In the genomic region with DNA sequence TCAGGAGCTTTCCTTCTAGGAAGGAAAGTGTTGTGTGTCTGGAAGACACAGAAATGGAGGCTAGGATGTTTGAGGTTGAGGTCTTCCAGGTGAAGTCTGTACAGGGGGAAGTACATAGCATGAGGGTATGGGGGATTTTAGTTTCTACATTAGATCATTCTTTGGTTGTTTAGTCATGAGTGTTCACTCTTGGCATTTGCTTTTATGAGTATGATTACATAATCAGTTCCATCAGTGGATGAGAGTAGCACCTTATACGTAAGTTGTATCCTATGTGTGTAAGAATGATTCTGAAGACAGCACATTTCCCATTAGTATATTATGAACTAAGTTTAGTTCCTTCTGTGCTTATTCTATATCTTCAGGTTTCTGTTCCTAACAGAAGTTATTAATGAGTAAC, we compare ENCODE assay signal across 9 cellular contexts. TPM values are rescaled to one million over a fixed set of nuclear protein-coding genes. Genes with fewer than 3 reads are reported as not detected.
DNase-seq lines count a peak whose midpoint lies in the region; ATAC-seq and TF ChIP-seq lines count a peak whose summit lies in the region.
"Had no signal": no experiment of that assay in that cellular context is flagged by ENCODE, and none has a peak within 500 bp of the region (broad histone marks: within the 10 kb centered on the region; RNA-seq: fewer than 3 reads in every experiment).

No MANE protein-coding gene starts in this region.

- H3K36me3 Mint-ChIP-seq in activated T-helper 2 cell treated with anti-CD3 and anti-CD28 coated beads, Interferon-gamma antibody, Interleukin-2, Interleukin-4, amounts not matched to agents 10 μg/mL and 5 μg/mL and 100 μg/mL, durations not matched to agents 14 hours and 24 hours and 36 hours (ENCODE audit: low read depth), result peaks cover 15% of the 10 kb centered on the region

- H3K9me3 ChIP-seq in lower lobe of right lung (no peaks in the 10 kb centered on the region), transverse colon (no peaks in the 10 kb centered on the region), testis (no peaks in the 10 kb centered on the region)

- H3K4me1 Mint-ChIP-seq in activated T-helper 2 cell treated with anti-CD3 and anti-CD28 coated beads, Interferon-gamma antibody, Interleukin-2, Interleukin-4, amounts not matched to agents 10 μg/mL and 5 μg/mL and 100 μg/mL, durations not matched to agents 14 hours and 24 hours and 36 hours (ENCODE audit: low read depth), result peaks cover 60% of the 10 kb centered on the region

- WGBS in transverse colon (ENCODE audit: low coverage in 1 of 2), 2 donors, result 72 to 91% methylated on average over 1 of the region's 1 CpG
- 53 to 58% methylated on average over 1 of the region's 1 CpG for WGBS in testis, 2 donors

- H3K27ac ChIP-seq in lower lobe of right lung (no peak overlapping the region), transverse colon (peak overlapping the region in 1 of 4 donors; percentile 92), testis (no peak overlapping the region)

- H3K27ac Mint-ChIP-seq in activated T-helper 2 cell treated with anti-CD3 and anti-CD28 coated beads, Interferon-gamma antibody, Interleukin-2, Interleukin-4, amounts not matched to agents 10 μg/mL and 5 μg/mL and 100 μg/mL, durations not matched to agents 14 hours and 24 hours and 36 hours, result peak overlapping the region; percentile 66

- in situ Hi-C loops in transverse colon (cut with MboI; ENCODE audit: low pct_ligation_motif_present in 1 of 4, low pct_unique_long_range_greater_than_20kb in 1 of 4, low sequenced_read_pairs in 3 of 4), result loop anchor here in 1 of 4 donors (25.0 kb wide), 1 partner anchor 466 kb away; no protein-coding TSS in a partner anchor

- DNase-seq in AG10803 (ENCODE audit: low read depth) (peak; percentile 23), GM20000 (ENCODE audit: low spot score) (peak; percentile 56), lower lobe of right lung (no peak), transverse colon (no peak), testis (no peak), NOMO-1 treated with dmso at 0.1 percent for 144 hours (lab: John Stamatoyannopoulos, UW; ENCODE audit: unreplicated experiment) (no peak)
- no peak for DNase-seq in activated T-helper 2 cell treated with anti-CD3 and anti-CD28 coated beads, Interferon-gamma antibody, Interleukin-2, Interleukin-4, amounts not matched to agents 10 μg/mL and 5 μg/mL and 100 μg/mL, durations not matched to agents 14 hours and 24 hours and 36 hours (ENCODE audit: low spot score)
- no peak for DNase-seq in stimulated activated CD4-positive, alpha-beta T cell treated with anti-CD3 and anti-CD28 coated beads, Interleukin-15, amount 100 ng/mL, for 24 hours
- DNase-seq: amygdala had no signal

- peaks cover 15% of the 10 kb centered on the region for H3K27me3 Mint-ChIP-seq in activated T-helper 2 cell treated with anti-CD3 and anti-CD28 coated beads, Interferon-gamma antibody, Interleukin-2, Interleukin-4, amounts not matched to agents 10 μg/mL and 5 μg/mL and 100 μg/mL, durations not matched to agents 14 hours and 24 hours and 36 hours (ENCODE audit: low read depth)

- TF ChIP-seq CTCF in AG10803 (conservative IDR thresholded peaks at IDR 0.05; ENCODE audit: low read length), result no peak
- TF ChIP-seq CTCF in GM20000 (IDR thresholded peaks at IDR 0.05; ENCODE audit: extremely low read depth, missing control alignments), result no peak
- no peak for TF ChIP-seq CTCF in lower lobe of right lung (IDR thresholded peaks at IDR 0.05)
- TF ChIP-seq CTCF in transverse colon (IDR thresholded peaks at IDR 0.05), result no peak
- no peak for TF ChIP-seq CTCF in testis (IDR thresholded peaks at IDR 0.05)

- peaks cover 14% of the 10 kb centered on the region for H3K9me3 Mint-ChIP-seq in activated T-helper 2 cell treated with anti-CD3 and anti-CD28 coated beads, Interferon-gamma antibody, Interleukin-2, Interleukin-4, amounts not matched to agents 10 μg/mL and 5 μg/mL and 100 μg/mL, durations not matched to agents 14 hours and 24 hours and 36 hours

- no peak for ATAC-seq in lower lobe of right lung

- TF ChIP-seq EP300 in transverse colon (IDR thresholded peaks at IDR 0.05; ENCODE audit: low read depth), result no peak

- H3K36me3 ChIP-seq in lower lobe of right lung, result no peaks in the 10 kb centered on the region
- H3K36me3 ChIP-seq in transverse colon, result no peaks in the 10 kb centered on the region
- H3K36me3 ChIP-seq in testis (ENCODE audit: low read depth, missing control alignments), result no peaks in the 10 kb centered on the region

- peaks cover 41% of the 10 kb centered on the region for H3K4me1 ChIP-seq in lower lobe of right lung
- peaks cover 17 to 47% (median 35%) of the 10 kb centered on the region in 4 donors for H3K4me1 ChIP-seq in transverse colon
- H3K4me1 ChIP-seq in testis, result peaks cover 19% of the 10 kb centered on the region

- peak overlapping the region; percentile 87 for H3K4me3 Mint-ChIP-seq in activated T-helper 2 cell treated with anti-CD3 and anti-CD28 coated beads, Interferon-gamma antibody, Interleukin-2, Interleukin-4, amounts not matched to agents 10 μg/mL and 5 μg/mL and 100 μg/mL, durations not matched to agents 14 hours and 24 hours and 36 hours (ENCODE audit: low read depth)

- H3K4me3 ChIP-seq in AG10803 (ENCODE audit: low read length) (peak overlapping the region; percentile 78; the same call in 1 of the 2 replicates), lower lobe of right lung (peak overlapping the region; percentile 69), transverse colon (peak overlapping the region in 1 of 4 donors; percentile 83), testis (no peak overlapping the region)

- intact Hi-C loops in activated T-helper 2 cell treated with anti-CD3 and anti-CD28 coated beads, Interferon-gamma antibody, Interleukin-2, Interleukin-4, amounts not matched to agents 10 μg/mL and 5 μg/mL and 100 μg/mL, durations not matched to agents 14 hours and 24 hours and 36 hours (cut with micrococcal nuclease), result loop anchor here (5.0 to 10.0 kb wide), 5 partner anchors 74 to 753 kb away; partner anchors contain the start of genes ECI2 and RPP40
- intact Hi-C loops in lower lobe of right lung (cut with DNase I) (no loop called here), transverse colon (cut with DNase I; ENCODE audit: low total_unique reads) (no loop called here), testis (cut with DNase I; ENCODE audit: low total_unique reads) (no loop called here)

- no peaks in the 10 kb centered on the region for H3K27me3 ChIP-seq in lower lobe of right lung (ENCODE audit: low read depth)
- no peaks in the 10 kb centered on the region for H3K27me3 ChIP-seq in transverse colon
- no peaks in the 10 kb centered on the region for H3K27me3 ChIP-seq in testis

- no peak for TF ChIP-seq POLR2A in transverse colon (IDR thresholded peaks at IDR 0.05)
- no peak for TF ChIP-seq POLR2A in testis (IDR thresholded peaks at IDR 0.05)

RNA-seq across cellular contexts. Expression of gene CDYL, which starts 1.9 kb away (rescaled TPM):
- 40.0 and 40.9 TPM in 2 replicates for total RNA-seq in activated T-helper 2 cell treated with anti-CD3 and anti-CD28 coated beads, Interferon-gamma antibody, Interleukin-2, Interleukin-4, amounts not matched to agents 10 μg/mL and 5 μg/mL and 100 μg/mL, durations not matched to agents 14 hours and 24 hours and 36 hours
- total RNA-seq in lower lobe of right lung (40.5 TPM), transverse colon (10 to 100 TPM; 23.6 to 40.8 (median 30.0) TPM), testis (10 to 100 TPM; 46.3 to 72.8 TPM)
- 26.8 TPM for polyA plus RNA-seq in testis (ENCODE audit: insufficient read depth, low read depth, low replicate concordance)

Comparison
In these comparisons a context has a peak if more than half of its experiments do, and no peak if none do; other contexts are left out.
1. DNase-seq: peak in AG10803 (single experiment) and GM20000 (single experiment); none in activated T-helper 2 cell treated with anti-CD3 and anti-CD28 coated beads, Interferon-gamma antibody, Interleukin-2, Interleukin-4, amounts not matched to agents 10 μg/mL and 5 μg/mL and 100 μg/mL, durations not matched to agents 14 hours and 24 hours and 36 hours (single experiment), lower lobe of right lung (single experiment), stimulated activated CD4-positive, alpha-beta T cell treated with anti-CD3 and anti-CD28 coated beads, Interleukin-15, amount 100 ng/mL, for 24 hours (single experiment), transverse colon (single experiment), testis (single experiment) and NOMO-1 treated with dmso at 0.1 percent for 144 hours (single experiment).
2. H3K4me3 ChIP-seq: peak in AG10803 (single experiment) and lower lobe of right lung (single experiment); none in testis (0 of 2).